Comparison of ENCODE assay signal across 1 cellular context in the genomic region with DNA sequence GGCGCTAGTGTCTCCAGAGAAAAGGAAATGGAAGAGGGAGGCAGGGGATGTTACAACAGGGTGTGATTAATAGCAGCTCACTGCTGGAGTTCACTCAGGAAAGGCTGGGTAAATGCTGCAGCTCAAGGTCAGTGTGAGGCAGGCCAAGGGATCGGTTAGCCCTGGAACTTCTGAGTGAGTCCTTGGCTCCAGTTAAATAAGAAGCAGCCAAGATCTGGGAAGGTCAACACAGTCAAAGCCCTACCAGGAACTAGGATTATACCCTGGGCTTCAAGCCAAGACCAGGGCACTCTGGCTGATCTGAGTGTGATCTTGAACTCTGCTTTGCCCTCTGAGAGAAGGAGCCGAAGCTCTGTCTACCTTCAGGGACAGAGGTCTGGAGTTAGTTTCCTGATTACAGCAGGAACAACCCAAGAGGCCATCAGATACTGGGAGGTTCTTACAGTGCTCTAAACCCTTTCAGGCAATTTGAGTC.
TF ChIP-seq lines count a peak whose summit lies in the region.

No MANE protein-coding gene starts in this region.

TF ChIP-seq in H1, 55 proteins besides CTCF, POLR2A, EP300 and RAD21 (continued from another document):
- TF ChIP-seq HDAC6 (IDR thresholded peaks at IDR 0.05; ENCODE audit: low read depth, low read length) (no peak), JUN (IDR thresholded peaks at IDR 0.05; ENCODE audit: low read depth, low read length) (no peak), GABPA (IDR thresholded peaks at IDR 0.05; ENCODE audit: borderline replicate concordance, insufficient read depth, low read length) (no peak), BCL11A (IDR thresholded peaks at IDR 0.05; ENCODE audit: low read depth in 2 of 2, low read length in 2 of 2) (no peak), SRF (IDR thresholded peaks at IDR 0.05; ENCODE audit: low read depth, low read length) (no peak), TEAD4 (IDR thresholded peaks at IDR 0.05; ENCODE audit: low read depth, low read length) (no peak), EGR1 (IDR thresholded peaks at IDR 0.05; ENCODE audit: borderline replicate concordance, low read depth, low read length) (no peak), USF2 (IDR thresholded peaks at IDR 0.05; ENCODE audit: low read length) (no peak), KDM4A (IDR thresholded peaks at IDR 0.05; ENCODE audit: low read depth, low read length, severe bottlenecking) (no peak), HDAC2 (IDR thresholded peaks at IDR 0.05; ENCODE audit: borderline replicate concordance in 1 of 2, low read depth in 2 of 2, low read length in 2 of 2) (no peak), NRF1 (IDR thresholded peaks at IDR 0.05; ENCODE audit: low read depth, low read length) (no peak), E2F6 (IDR thresholded peaks at IDR 0.05) (no peak), ZNF274 (IDR thresholded peaks at IDR 0.05; ENCODE audit: borderline replicate concordance, extremely low read depth, low read length) (no peak)
- TF ChIP-seq, protein P1, sequence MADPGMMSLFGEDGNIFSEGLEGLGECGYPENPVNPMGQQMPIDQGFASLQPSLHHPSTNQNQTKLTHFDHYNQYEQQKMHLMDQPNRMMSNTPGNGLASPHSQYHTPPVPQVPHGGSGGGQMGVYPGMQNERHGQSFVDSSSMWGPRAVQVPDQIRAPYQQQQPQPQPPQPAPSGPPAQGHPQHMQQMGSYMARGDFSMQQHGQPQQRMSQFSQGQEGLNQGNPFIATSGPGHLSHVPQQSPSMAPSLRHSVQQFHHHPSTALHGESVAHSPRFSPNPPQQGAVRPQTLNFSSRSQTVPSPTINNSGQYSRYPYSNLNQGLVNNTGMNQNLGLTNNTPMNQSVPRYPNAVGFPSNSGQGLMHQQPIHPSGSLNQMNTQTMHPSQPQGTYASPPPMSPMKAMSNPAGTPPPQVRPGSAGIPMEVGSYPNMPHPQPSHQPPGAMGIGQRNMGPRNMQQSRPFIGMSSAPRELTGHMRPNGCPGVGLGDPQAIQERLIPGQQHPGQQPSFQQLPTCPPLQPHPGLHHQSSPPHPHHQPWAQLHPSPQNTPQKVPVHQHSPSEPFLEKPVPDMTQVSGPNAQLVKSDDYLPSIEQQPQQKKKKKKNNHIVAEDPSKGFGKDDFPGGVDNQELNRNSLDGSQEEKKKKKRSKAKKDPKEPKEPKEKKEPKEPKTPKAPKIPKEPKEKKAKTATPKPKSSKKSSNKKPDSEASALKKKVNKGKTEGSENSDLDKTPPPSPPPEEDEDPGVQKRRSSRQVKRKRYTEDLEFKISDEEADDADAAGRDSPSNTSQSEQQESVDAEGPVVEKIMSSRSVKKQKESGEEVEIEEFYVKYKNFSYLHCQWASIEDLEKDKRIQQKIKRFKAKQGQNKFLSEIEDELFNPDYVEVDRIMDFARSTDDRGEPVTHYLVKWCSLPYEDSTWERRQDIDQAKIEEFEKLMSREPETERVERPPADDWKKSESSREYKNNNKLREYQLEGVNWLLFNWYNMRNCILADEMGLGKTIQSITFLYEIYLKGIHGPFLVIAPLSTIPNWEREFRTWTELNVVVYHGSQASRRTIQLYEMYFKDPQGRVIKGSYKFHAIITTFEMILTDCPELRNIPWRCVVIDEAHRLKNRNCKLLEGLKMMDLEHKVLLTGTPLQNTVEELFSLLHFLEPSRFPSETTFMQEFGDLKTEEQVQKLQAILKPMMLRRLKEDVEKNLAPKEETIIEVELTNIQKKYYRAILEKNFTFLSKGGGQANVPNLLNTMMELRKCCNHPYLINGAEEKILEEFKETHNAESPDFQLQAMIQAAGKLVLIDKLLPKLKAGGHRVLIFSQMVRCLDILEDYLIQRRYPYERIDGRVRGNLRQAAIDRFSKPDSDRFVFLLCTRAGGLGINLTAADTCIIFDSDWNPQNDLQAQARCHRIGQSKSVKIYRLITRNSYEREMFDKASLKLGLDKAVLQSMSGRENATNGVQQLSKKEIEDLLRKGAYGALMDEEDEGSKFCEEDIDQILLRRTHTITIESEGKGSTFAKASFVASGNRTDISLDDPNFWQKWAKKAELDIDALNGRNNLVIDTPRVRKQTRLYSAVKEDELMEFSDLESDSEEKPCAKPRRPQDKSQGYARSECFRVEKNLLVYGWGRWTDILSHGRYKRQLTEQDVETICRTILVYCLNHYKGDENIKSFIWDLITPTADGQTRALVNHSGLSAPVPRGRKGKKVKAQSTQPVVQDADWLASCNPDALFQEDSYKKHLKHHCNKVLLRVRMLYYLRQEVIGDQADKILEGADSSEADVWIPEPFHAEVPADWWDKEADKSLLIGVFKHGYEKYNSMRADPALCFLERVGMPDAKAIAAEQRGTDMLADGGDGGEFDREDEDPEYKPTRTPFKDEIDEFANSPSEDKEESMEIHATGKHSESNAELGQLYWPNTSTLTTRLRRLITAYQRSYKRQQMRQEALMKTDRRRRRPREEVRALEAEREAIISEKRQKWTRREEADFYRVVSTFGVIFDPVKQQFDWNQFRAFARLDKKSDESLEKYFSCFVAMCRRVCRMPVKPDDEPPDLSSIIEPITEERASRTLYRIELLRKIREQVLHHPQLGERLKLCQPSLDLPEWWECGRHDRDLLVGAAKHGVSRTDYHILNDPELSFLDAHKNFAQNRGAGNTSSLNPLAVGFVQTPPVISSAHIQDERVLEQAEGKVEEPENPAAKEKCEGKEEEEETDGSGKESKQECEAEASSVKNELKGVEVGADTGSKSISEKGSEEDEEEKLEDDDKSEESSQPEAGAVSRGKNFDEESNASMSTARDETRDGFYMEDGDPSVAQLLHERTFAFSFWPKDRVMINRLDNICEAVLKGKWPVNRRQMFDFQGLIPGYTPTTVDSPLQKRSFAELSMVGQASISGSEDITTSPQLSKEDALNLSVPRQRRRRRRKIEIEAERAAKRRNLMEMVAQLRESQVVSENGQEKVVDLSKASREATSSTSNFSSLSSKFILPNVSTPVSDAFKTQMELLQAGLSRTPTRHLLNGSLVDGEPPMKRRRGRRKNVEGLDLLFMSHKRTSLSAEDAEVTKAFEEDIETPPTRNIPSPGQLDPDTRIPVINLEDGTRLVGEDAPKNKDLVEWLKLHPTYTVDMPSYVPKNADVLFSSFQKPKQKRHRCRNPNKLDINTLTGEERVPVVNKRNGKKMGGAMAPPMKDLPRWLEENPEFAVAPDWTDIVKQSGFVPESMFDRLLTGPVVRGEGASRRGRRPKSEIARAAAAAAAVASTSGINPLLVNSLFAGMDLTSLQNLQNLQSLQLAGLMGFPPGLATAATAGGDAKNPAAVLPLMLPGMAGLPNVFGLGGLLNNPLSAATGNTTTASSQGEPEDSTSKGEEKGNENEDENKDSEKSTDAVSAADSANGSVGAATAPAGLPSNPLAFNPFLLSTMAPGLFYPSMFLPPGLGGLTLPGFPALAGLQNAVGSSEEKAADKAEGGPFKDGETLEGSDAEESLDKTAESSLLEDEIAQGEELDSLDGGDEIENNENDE (IDR thresholded peaks at IDR 0.05; ENCODE audit: insufficient replicate concordance, low read length): no peak
